ENCODE assay signal across 17 cellular contexts in the genomic region with DNA sequence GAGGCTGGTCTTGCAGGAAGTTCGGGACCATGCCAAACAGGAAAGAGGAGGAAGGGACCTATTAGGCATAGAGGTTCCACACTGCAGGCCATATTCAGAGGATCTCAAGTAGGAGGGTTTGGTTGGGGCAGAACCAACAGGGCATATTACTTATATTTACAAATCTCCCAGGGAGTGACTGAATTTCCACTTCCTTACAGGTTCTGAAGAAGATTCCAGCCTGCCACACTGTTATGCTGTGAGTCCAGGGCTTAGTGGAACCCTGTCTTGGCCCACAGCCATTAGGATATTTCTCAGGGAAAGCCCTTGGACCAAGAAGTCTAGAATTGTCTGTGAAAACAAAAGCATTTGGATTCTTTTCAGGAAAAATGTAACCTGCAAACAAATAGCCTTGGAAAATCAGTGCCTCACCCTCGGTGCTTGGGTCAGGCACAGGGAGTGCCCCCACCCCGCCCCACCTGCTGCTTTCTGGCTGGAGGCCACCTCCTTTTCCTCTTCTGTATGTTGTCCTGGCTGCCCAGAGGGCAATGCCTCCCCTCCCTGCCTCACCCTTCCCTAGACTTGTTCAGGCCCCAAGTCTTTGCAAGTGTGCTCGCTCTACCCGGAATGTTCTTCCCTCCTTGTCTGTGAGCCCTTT. TPM values are rescaled to one million over a fixed set of nuclear protein-coding genes. Genes with fewer than 3 reads are reported as not detected.
DNase-seq lines count a peak whose midpoint lies in the region; ATAC-seq, FAIRE-seq and TF ChIP-seq lines count a peak whose summit lies in the region.
"Had no signal": no experiment of that assay in that cellular context is flagged by ENCODE, and none has a peak within 500 bp of the region (broad histone marks: within the 10 kb centered on the region; RNA-seq: fewer than 3 reads in every experiment).

No MANE protein-coding gene starts in this region.

- H3K4me1 ChIP-seq in keratinocyte (ENCODE audit: control insufficient read depth, extremely low read depth, insufficient read depth, low read length) (peaks cover 31% of the 10 kb centered on the region), thyroid gland (peaks cover 5 to 17% of the 10 kb centered on the region in 2 donors)

- TF ChIP-seq POLR2A in thyroid gland (IDR thresholded peaks at IDR 0.05) = no peak

- H3K4me3 ChIP-seq in bronchial epithelial cell (ENCODE audit: low read depth, low read length) = no peak overlapping the region
- H3K4me3 ChIP-seq in keratinocyte (ENCODE audit: control insufficient read depth in 2 of 3, extremely low read depth in 1 of 3, insufficient read depth in 2 of 3, low read depth in 1 of 3, low read length in 3 of 3) = no peak overlapping the region
- H3K4me3 ChIP-seq in thyroid gland (replicated peaks in 1 of 3) = no peak overlapping the region
- H3K4me3 ChIP-seq: ovary had no signal

- no peak for ATAC-seq in GM21360 (IDR thresholded peaks at IDR 0.05; ENCODE audit: unreplicated experiment)
- ATAC-seq: stimulated activated naive CD8-positive, alpha-beta T cell treated with anti-CD3 and anti-CD28 coated beads, Interleukin-15, Interleukin-2, amounts not matched to agents 100 U/mL and 50 U/mL, for 24 hours had no signal

- TF ChIP-seq CTCF in bronchial epithelial cell (IDR thresholded peaks at IDR 0.05; ENCODE audit: insufficient read depth, low read length, severe bottlenecking) (no peak), keratinocyte (optimal IDR thresholded peaks at IDR 0.05 in 1 of 3, IDR thresholded peaks at IDR 0.05 in 1 of 3, conservative IDR thresholded peaks at IDR 0.05 in 1 of 3; ENCODE audit: extremely low read depth in 1 of 3, insufficient read depth in 2 of 3, low read length in 3 of 3) (no peak), thyroid gland (IDR thresholded peaks at IDR 0.05) (no peak)

- no peaks in the 10 kb centered on the region for H3K27me3 ChIP-seq in bronchial epithelial cell (ENCODE audit: control insufficient read depth, insufficient read depth, low read length)
- H3K27me3 ChIP-seq in keratinocyte (ENCODE audit: control insufficient read depth, extremely low read depth, insufficient read depth, low read length) = no peaks in the 10 kb centered on the region
- H3K27me3 ChIP-seq in thyroid gland = no peaks in the 10 kb centered on the region
- H3K27me3 ChIP-seq: ovary had no signal

- peaks cover 4% of the 10 kb centered on the region for H3K9me3 ChIP-seq in keratinocyte (ENCODE audit: control insufficient read depth, low read depth, low read length)
- no peaks in the 10 kb centered on the region for H3K9me3 ChIP-seq in thyroid gland
- H3K9me3 ChIP-seq: ovary had no signal

- FAIRE-seq in bronchial epithelial cell (lab: Jason Lieb, UNC) (no peak), keratinocyte (lab: Jason Lieb, UNC) (peak; percentile 81)

- DNase-seq in LoVo (ENCODE audit: low spot score) = peak; percentile 75
- peak; percentile 55 for DNase-seq in bronchial epithelial cell (ENCODE audit: low read depth)
- DNase-seq in keratinocyte (ENCODE audit: low read depth, low spot score) = no peak
- peak; percentile 66 to 76 for DNase-seq in thyroid gland
- DNase-seq in OCI-M1 (lab: John Stamatoyannopoulos, UW) = no peak
- DNase-seq in NCI-H345 (lab: John Stamatoyannopoulos, UW) = no peak
- DNase-seq: activated CD4-positive, alpha-beta T cell treated with anti-CD3 and anti-CD28 coated beads, Interleukin-2, amount 50 U/mL, for 48 hours; activated T-cell treated with anti-CD3 and anti-CD28 coated beads, Interleukin-2, amount 50 U/mL, for 24 hours; caudate nucleus; DMS153; immature natural killer cell; NCI-H1417 treated with DMSO at 0.1 percent for 48 hours; NCI-H446 treated with DMSO at 0.1 percent for 48 hours; ovary; stimulated activated naive CD8-positive, alpha-beta T cell treated with anti-CD3 and anti-CD28 coated beads, Interleukin-15, Interleukin-2, amounts not matched to agents 100 U/mL and 50 U/mL, for 24 hours had no signal

- dilution Hi-C loops in keratinocyte (cut with MboI; ENCODE audit: extremely low pct_ligation_motif_present, low sequenced_read_pairs) = no loop called here

- 34 to 41% methylated on average over 5 of the region's 5 CpGs for WGBS in thyroid gland, 2 donors

- intact Hi-C loops in thyroid gland (cut with DNase I) = no loop called here

- H3K9ac ChIP-seq in keratinocyte (ENCODE audit: control insufficient read depth, extremely low read depth, insufficient read depth, low read length) = peak overlapping the region; percentile 16
- H3K9ac ChIP-seq: KMS-11 had no signal

- H3K36me3 ChIP-seq in bronchial epithelial cell (ENCODE audit: control insufficient read depth, insufficient read depth, low read length) (no peaks in the 10 kb centered on the region), keratinocyte (ENCODE audit: control insufficient read depth in 2 of 2, extremely low read depth in 1 of 2, insufficient read depth in 2 of 2, low read length in 2 of 2) (no peaks in the 10 kb centered on the region), thyroid gland (no peaks in the 10 kb centered on the region)
- H3K36me3 ChIP-seq: ovary had no signal

- no peaks in the 10 kb centered on the region for H4K20me1 ChIP-seq in keratinocyte (ENCODE audit: control insufficient read depth, extremely low read depth, insufficient read depth, low read length)

- H3K27ac ChIP-seq in keratinocyte (ENCODE audit: control insufficient read depth, insufficient read depth, low read length) (peak overlapping the region; percentile 27), thyroid gland (peak overlapping the region in 1 of 3 donors; percentile 51)
- H3K27ac ChIP-seq: KMS-11, ovary had no signal

- peak overlapping the region; percentile 17 for H3K4me2 ChIP-seq in keratinocyte (ENCODE audit: control insufficient read depth, extremely low read depth, insufficient read depth, low read depth, low read length)
- H3K4me2 ChIP-seq: KMS-11 had no signal

- H3K9me1 ChIP-seq in keratinocyte (ENCODE audit: control insufficient read depth, extremely low read depth, insufficient read depth, low read length) = no peaks in the 10 kb centered on the region

- no peak overlapping the region for H2AFZ ChIP-seq in keratinocyte (ENCODE audit: control insufficient read depth, low read length)

- no peaks in the 10 kb centered on the region for H3K79me2 ChIP-seq in keratinocyte (ENCODE audit: control insufficient read depth, insufficient read depth, low read length)

RNA-seq across cellular contexts. Expression of gene JUN, which starts 41.0 kb away (rescaled TPM):
- total RNA-seq in bronchial epithelial cell (66.2 and 90.0 TPM in 2 replicates), thyroid gland (100 to 1,000 TPM; 124 to 283 (median 133) TPM)
- 31.2 to 83.1 TPM (median 70.1 TPM) in 3 replicates for polyA plus RNA-seq in keratinocyte
- 322 TPM for polyA plus RNA-seq in keratinocyte (2011; ENCODE audit: low read depth)
- polyA plus RNA-seq in keratinocyte (2011; cell fraction: cytosol; rRNA removed) = 20.0 and 37.1 TPM in 2 replicates
- 170 and 226 TPM in 2 replicates for polyA plus RNA-seq in keratinocyte (2011; cell fraction: nucleus; rRNA removed)
- 43.2 and 179 TPM in 2 replicates for polyA plus RNA-seq in keratinocyte (2012; ENCODE audit: low replicate concordance)
- 28.4 to 46.4 TPM (median 36.4 TPM) in 3 replicates for polyA minus RNA-seq in keratinocyte
- polyA minus RNA-seq in keratinocyte (2011; cell fraction: cytosol; rRNA and poly(A)+ RNA removed) = 76.4 TPM
- polyA minus RNA-seq in keratinocyte (2011; cell fraction: nucleus; rRNA and poly(A)+ RNA removed) = 198 and 206 TPM in 2 replicates

Comparison
In these comparisons a context has a peak if more than half of its experiments do, and no peak if none do; other contexts are left out.
1. DNase-seq: peak in LoVo (single experiment), bronchial epithelial cell (single experiment) and thyroid gland (2 of 2); none in keratinocyte (single experiment), OCI-M1 (single experiment) and NCI-H345 (single experiment).